ENCODE assay signal across 1 cellular context in genomic region chr13:91200486-91200885, GRCh38.
TF ChIP-seq lines count a peak whose summit lies in the region.

No MANE protein-coding gene starts in this region.

TF ChIP-seq in SK-N-SH, 30 proteins besides CTCF, POLR2A, EP300 and RAD21 (continued from another document):
- TF ChIP-seq CHD2 (IDR thresholded peaks at IDR 0.05; ENCODE audit: low read length, partially characterized antibody): no peak
- TF ChIP-seq GATA2 (CRISPR knock-in tag; IDR thresholded peaks at IDR 0.05): peak; percentile 43; the same call in 1 of the 2 replicates
